Comparison of ENCODE assay signal across 41 cellular contexts in genomic region chr12:120522568-120522967, GRCh38.
"Had no signal": no experiment of that assay in that cellular context is flagged by ENCODE, and none has a peak within 500 bp of the region (broad histone marks: within the 10 kb centered on the region; RNA-seq: fewer than 3 reads in every experiment).

No MANE protein-coding gene starts in this region.

- H3K27ac Mint-ChIP-seq: activated naive CD4-positive, alpha-beta T cell treated with anti-CD3 and anti-CD28 coated beads for 36 hours; activated naive CD4-positive, alpha-beta T cell treated with anti-CD3 and anti-CD28 coated beads, Interleukin-2, amount 10 ng/mL, durations not matched to agents 7 days and 5 days; activated naive CD4-positive, alpha-beta T cell treated with anti-CD3 and anti-CD28 coated beads, Interleukin-2, amount 50 U/mL, for 24 hours; activated naive CD4-positive, alpha-beta T cell treated with anti-CD3 and anti-CD28 coated beads, Interleukin-2, amount 50 U/mL, for 72 hours; activated naive CD8-positive, alpha-beta T cell; activated naive CD8-positive, alpha-beta T cell treated with anti-CD3 and anti-CD28 coated beads for 36 hours; activated naive CD8-positive, alpha-beta T cell treated with anti-CD3 and anti-CD28 coated beads, Interleukin-2, amount 10 ng/mL, durations not matched to agents 7 days and 5 days; activated naive CD8-positive, alpha-beta T cell treated with anti-CD3 and anti-CD28 coated beads, Interleukin-2, amount 50 U/mL, for 24 hours; activated T-cell treated with anti-CD3 and anti-CD28 coated beads, Interleukin-2, amount 50 U/mL, for 24 hours; activated T-cell treated with anti-CD3 and anti-CD28 coated beads, Interleukin-2, amount 50 U/mL, for 72 hours; activated T-helper 1 cell treated with anti-CD3 and anti-CD28 coated beads, Interleukin-12 subunit alpha, Interleukin-12 subunit beta, Interleukin-2, Interleukin-4 antibody, amounts not matched to agents 30 ng/mL and 10 ng/mL and 1 ng/mL, durations not matched to agents 14 hours and 24 hours and 36 hours; activated T-helper 17 cell treated with anti-CD3 and anti-CD28 coated beads, Interleukin-2, amount 50 U/mL, for 72 hours; activated T-helper 2 cell treated with anti-CD3 and anti-CD28 coated beads, Interferon-gamma antibody, Interleukin-2, Interleukin-4, amounts not matched to agents 10 μg/mL and 5 μg/mL and 100 μg/mL, durations not matched to agents 14 hours and 24 hours and 36 hours; brain had no signal

- H3K27me3 ChIP-seq: adrenal gland, ascending aorta, body of pancreas, brain microvascular endothelial cell, breast epithelium, cardiac muscle cell had no signal

- H3K4me1 ChIP-seq: adrenal gland, ascending aorta, body of pancreas, breast epithelium had no signal

- H3K9me3 Mint-ChIP-seq: activated naive CD4-positive, alpha-beta T cell treated with anti-CD3 and anti-CD28 coated beads for 36 hours; activated naive CD4-positive, alpha-beta T cell treated with anti-CD3 and anti-CD28 coated beads, Interleukin-2, amount 10 ng/mL, durations not matched to agents 7 days and 5 days; activated naive CD4-positive, alpha-beta T cell treated with anti-CD3 and anti-CD28 coated beads, Interleukin-2, amount 50 U/mL, for 24 hours; activated naive CD4-positive, alpha-beta T cell treated with anti-CD3 and anti-CD28 coated beads, Interleukin-2, amount 50 U/mL, for 72 hours; activated naive CD8-positive, alpha-beta T cell treated with anti-CD3 and anti-CD28 coated beads for 36 hours; activated naive CD8-positive, alpha-beta T cell treated with anti-CD3 and anti-CD28 coated beads, Interleukin-2, amount 10 ng/mL, durations not matched to agents 7 days and 5 days; activated naive CD8-positive, alpha-beta T cell treated with anti-CD3 and anti-CD28 coated beads, Interleukin-2, amount 50 U/mL, for 24 hours; activated T-cell treated with anti-CD3 and anti-CD28 coated beads, Interleukin-2, amount 50 U/mL, for 24 hours; activated T-cell treated with anti-CD3 and anti-CD28 coated beads, Interleukin-2, amount 50 U/mL, for 4 hours; activated T-cell treated with anti-CD3 and anti-CD28 coated beads, Interleukin-2, amount 50 U/mL, for 72 hours; activated T-helper 1 cell treated with anti-CD3 and anti-CD28 coated beads, Interleukin-12 subunit alpha, Interleukin-12 subunit beta, Interleukin-2, Interleukin-4 antibody, amounts not matched to agents 30 ng/mL and 10 ng/mL and 1 ng/mL, durations not matched to agents 14 hours and 24 hours and 36 hours; activated T-helper 17 cell treated with anti-CD3 and anti-CD28 coated beads, Interleukin-2, amount 50 U/mL, for 72 hours; activated T-helper 2 cell treated with anti-CD3 and anti-CD28 coated beads, Interferon-gamma antibody, Interleukin-2, Interleukin-4, amounts not matched to agents 10 μg/mL and 5 μg/mL and 100 μg/mL, durations not matched to agents 14 hours and 24 hours and 36 hours; brain; central memory CD8-positive, alpha-beta T cell had no signal

- H3K9me3 ChIP-seq: adrenal gland, ascending aorta, body of pancreas, breast epithelium had no signal

- DNase-seq: activated effector memory CD4-positive, alpha-beta T cell treated with anti-CD3 and anti-CD28 coated beads, Interleukin-2, amount 50 U/mL, for 16 hours; activated effector memory CD4-positive, alpha-beta T cell treated with Interleukin-2 at 50 U/mL for 16 hours; activated gamma-delta T cell; activated gamma-delta T cell treated with Interleukin-2 at 50 U/mL for 16 hours; activated naive CD4-positive, alpha-beta T cell; activated naive CD4-positive, alpha-beta T cell treated with anti-CD3 and anti-CD28 coated beads for 36 hours; activated naive CD4-positive, alpha-beta T cell treated with anti-CD3 and anti-CD28 coated beads, Interleukin-2, amount 10 ng/mL, durations not matched to agents 7 days and 5 days; activated naive CD4-positive, alpha-beta T cell treated with anti-CD3 and anti-CD28 coated beads, Interleukin-2, amount 50 U/mL, for 16 hours; activated naive CD4-positive, alpha-beta T cell treated with Interleukin-2 at 50 U/mL for 16 hours; activated naive CD8-positive, alpha-beta T cell treated with anti-CD3 and anti-CD28 coated beads for 36 hours; activated naive CD8-positive, alpha-beta T cell treated with anti-CD3 and anti-CD28 coated beads, Interleukin-2, amount 10 ng/mL, durations not matched to agents 7 days and 5 days; activated naive CD8-positive, alpha-beta T cell treated with anti-CD3 and anti-CD28 coated beads, Interleukin-2, amount 50 U/mL, for 24 hours; activated T-cell treated with anti-CD3 and anti-CD28 coated beads for 4 hours; activated T-cell treated with anti-CD3 and anti-CD28 coated beads, Interleukin-2, amount 50 U/mL, for 1 hour; activated T-cell treated with anti-CD3 and anti-CD28 coated beads, Interleukin-2, amount 50 U/mL, for 24 hours; activated T-cell treated with anti-CD3 and anti-CD28 coated beads, Interleukin-2, amount 50 U/mL, for 4 hours; activated T-cell treated with anti-CD3 and anti-CD28 coated beads, Interleukin-2, amount 50 U/mL, for 48 hours; activated T-cell treated with anti-CD3 and anti-CD28 coated beads, Interleukin-2, amount 50 U/mL, for 72 hours; adrenal gland; amniotic stem cell; amygdala; anterior cingulate cortex; aorta; body of pancreas; brain microvascular endothelial cell; caudate nucleus; central memory CD4-positive, alpha-beta T cell; cerebellar nuclear complex had no signal

- H3K27ac ChIP-seq: adrenal gland, ascending aorta, body of pancreas, brain microvascular endothelial cell, breast epithelium, cardiac muscle cell had no signal

- H3K36me3 ChIP-seq: brain microvascular endothelial cell, breast epithelium had no signal

- ATAC-seq: activated naive CD4-positive, alpha-beta T cell treated with anti-CD3 and anti-CD28 coated beads, Interleukin-2, amount 50 U/mL, for 72 hours; activated naive CD8-positive, alpha-beta T cell treated with anti-CD3 and anti-CD28 coated beads, Interleukin-2, amount 50 U/mL, for 24 hours; activated T-cell treated with anti-CD3 and anti-CD28 coated beads, Interleukin-2, amount 50 U/mL, for 4 hours; activated T-cell treated with anti-CD3 and anti-CD28 coated beads, Interleukin-2, amount 50 U/mL, for 72 hours; activated T-helper 17 cell treated with anti-CD3 and anti-CD28 coated beads, Interleukin-2, amount 50 U/mL, for 72 hours; body of pancreas had no signal

- H3K4me3 ChIP-seq: adrenal gland, ascending aorta, body of pancreas, breast epithelium, cardiac muscle cell had no signal

- H3K36me3 Mint-ChIP-seq: activated naive CD4-positive, alpha-beta T cell treated with anti-CD3 and anti-CD28 coated beads, Interleukin-2, amount 50 U/mL, for 72 hours; activated naive CD8-positive, alpha-beta T cell had no signal

- H3K27me3 Mint-ChIP-seq: activated naive CD4-positive, alpha-beta T cell treated with anti-CD3 and anti-CD28 coated beads, Interleukin-2, amount 10 ng/mL, durations not matched to agents 7 days and 5 days; activated naive CD4-positive, alpha-beta T cell treated with anti-CD3 and anti-CD28 coated beads, Interleukin-2, amount 50 U/mL, for 24 hours; activated naive CD8-positive, alpha-beta T cell; activated naive CD8-positive, alpha-beta T cell treated with anti-CD3 and anti-CD28 coated beads for 36 hours; activated naive CD8-positive, alpha-beta T cell treated with anti-CD3 and anti-CD28 coated beads, Interleukin-2, amount 10 ng/mL, durations not matched to agents 7 days and 5 days; activated naive CD8-positive, alpha-beta T cell treated with anti-CD3 and anti-CD28 coated beads, Interleukin-2, amount 50 U/mL, for 24 hours; activated T-cell treated with anti-CD3 and anti-CD28 coated beads, Interleukin-2, amount 50 U/mL, for 24 hours; activated T-helper 17 cell treated with anti-CD3 and anti-CD28 coated beads, Interleukin-2, amount 50 U/mL, for 72 hours; brain; central memory CD8-positive, alpha-beta T cell had no signal

- H3K4me3 Mint-ChIP-seq: activated naive CD4-positive, alpha-beta T cell treated with anti-CD3 and anti-CD28 coated beads for 36 hours; activated naive CD4-positive, alpha-beta T cell treated with anti-CD3 and anti-CD28 coated beads, Interleukin-2, amount 10 ng/mL, durations not matched to agents 7 days and 5 days; activated naive CD4-positive, alpha-beta T cell treated with anti-CD3 and anti-CD28 coated beads, Interleukin-2, amount 50 U/mL, for 24 hours; activated naive CD8-positive, alpha-beta T cell; activated naive CD8-positive, alpha-beta T cell treated with anti-CD3 and anti-CD28 coated beads for 36 hours; activated naive CD8-positive, alpha-beta T cell treated with anti-CD3 and anti-CD28 coated beads, Interleukin-2, amount 10 ng/mL, durations not matched to agents 7 days and 5 days; activated naive CD8-positive, alpha-beta T cell treated with anti-CD3 and anti-CD28 coated beads, Interleukin-2, amount 50 U/mL, for 24 hours; activated T-cell treated with anti-CD3 and anti-CD28 coated beads, Interleukin-2, amount 50 U/mL, for 24 hours; activated T-cell treated with anti-CD3 and anti-CD28 coated beads, Interleukin-2, amount 50 U/mL, for 4 hours; activated T-cell treated with anti-CD3 and anti-CD28 coated beads, Interleukin-2, amount 50 U/mL, for 72 hours; activated T-helper 1 cell treated with anti-CD3 and anti-CD28 coated beads, Interleukin-12 subunit alpha, Interleukin-12 subunit beta, Interleukin-2, Interleukin-4 antibody, amounts not matched to agents 30 ng/mL and 10 ng/mL and 1 ng/mL, durations not matched to agents 14 hours and 24 hours and 36 hours; activated T-helper 17 cell treated with anti-CD3 and anti-CD28 coated beads, Interleukin-2, amount 50 U/mL, for 72 hours; brain; central memory CD8-positive, alpha-beta T cell had no signal

- FAIRE-seq: astrocyte, bronchial epithelial cell had no signal

- H3K4me1 Mint-ChIP-seq: central memory CD8-positive, alpha-beta T cell had no signal
